Comparison of ENCODE assay signal across 25 cellular contexts in the genomic region with DNA sequence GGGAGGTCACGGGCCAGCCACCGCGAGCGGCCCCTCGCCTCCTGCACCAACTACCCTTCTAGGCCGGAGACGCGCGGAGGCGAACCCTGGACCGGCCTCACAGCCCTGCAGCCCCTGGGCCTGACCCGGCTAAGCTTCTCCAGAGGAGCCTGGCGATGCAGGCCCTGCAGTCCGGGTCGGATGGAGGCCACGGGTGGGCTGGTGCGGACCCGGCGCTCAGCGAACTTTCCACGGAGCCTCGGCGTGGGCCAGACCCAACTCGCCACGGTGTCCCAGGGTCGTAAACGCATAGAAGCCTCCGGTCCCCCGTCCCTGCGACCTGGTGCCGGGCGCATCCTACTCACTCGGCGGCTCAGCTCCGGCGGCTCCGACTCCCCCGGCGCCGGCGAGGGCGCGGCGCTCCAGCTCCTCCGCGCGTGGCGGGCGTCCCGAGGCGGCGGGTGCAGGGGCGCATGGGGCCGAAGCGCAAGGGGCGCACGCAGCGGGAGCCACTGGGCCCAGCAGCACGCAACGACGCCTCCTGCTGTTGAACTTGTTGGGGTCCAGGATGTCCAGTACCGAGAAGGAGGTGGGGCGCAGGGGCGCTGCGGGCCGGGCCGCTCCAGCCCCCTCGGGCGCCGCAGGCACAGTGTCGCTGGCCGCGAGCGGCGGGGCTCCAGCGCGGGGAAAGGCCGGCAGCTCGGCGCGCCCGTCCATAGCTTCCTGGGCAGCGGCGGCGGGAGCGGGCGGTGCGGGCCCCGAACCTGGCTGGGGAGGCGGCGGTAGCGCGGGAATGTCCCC. TPM values are rescaled to one million over a fixed set of nuclear protein-coding genes. Genes with fewer than 3 reads are reported as not detected.
DNase-seq lines count a peak whose midpoint lies in the region; TF ChIP-seq lines count a peak whose summit lies in the region.
"Had no signal": no experiment of that assay in that cellular context is flagged by ENCODE, and none has a peak within 500 bp of the region (broad histone marks: within the 10 kb centered on the region; RNA-seq: fewer than 3 reads in every experiment).

No MANE protein-coding gene starts in this region.

- no peak overlapping the region for H3K9ac ChIP-seq in HUES6 (ENCODE audit: low read length)

- H3K4me3 Mint-ChIP-seq in glutamatergic neuron (ENCODE audit: unreplicated experiment) (no peak overlapping the region), nephron progenitor cell (no peak overlapping the region)
- H3K4me3 Mint-ChIP-seq: stimulated activated naive CD8-positive, alpha-beta T cell treated with anti-CD3 and anti-CD28 coated beads, Interleukin-15, Interleukin-2, amounts not matched to agents 100 ng/mL and 50 ng/mL, for 24 hours had no signal

- TF ChIP-seq CTCF in right atrium auricular region (IDR thresholded peaks at IDR 0.05) = no peak
- TF ChIP-seq CTCF in left ventricle myocardium inferior (IDR thresholded peaks at IDR 0.05; ENCODE audit: borderline replicate concordance) = no peak
- no peak for TF ChIP-seq CTCF in glutamatergic neuron (IDR thresholded peaks at IDR 0.05; ENCODE audit: partially characterized antibody, unreplicated experiment)
- no peak for TF ChIP-seq CTCF in testis (IDR thresholded peaks at IDR 0.05)
- no peak for TF ChIP-seq CTCF in nephron progenitor cell (IDR thresholded peaks at IDR 0.05)
- TF ChIP-seq CTCF in uterus (IDR thresholded peaks at IDR 0.05) = no peak

- no peak overlapping the region for H3K27ac Mint-ChIP-seq in glutamatergic neuron (ENCODE audit: unreplicated experiment)
- no peak overlapping the region for H3K27ac Mint-ChIP-seq in nephron progenitor cell
- H3K27ac Mint-ChIP-seq: stimulated activated naive CD8-positive, alpha-beta T cell treated with anti-CD3 and anti-CD28 coated beads, Interleukin-15, Interleukin-2, amounts not matched to agents 100 ng/mL and 50 ng/mL, for 24 hours had no signal

- H3K9me3 Mint-ChIP-seq in glutamatergic neuron (ENCODE audit: unreplicated experiment) (peaks cover 6% of the 10 kb centered on the region), nephron progenitor cell (peaks cover 4% of the 10 kb centered on the region)
- H3K9me3 Mint-ChIP-seq: stimulated activated naive CD8-positive, alpha-beta T cell treated with anti-CD3 and anti-CD28 coated beads, Interleukin-15, Interleukin-2, amounts not matched to agents 100 ng/mL and 50 ng/mL, for 24 hours had no signal

- intact Hi-C loops in left ventricle myocardium inferior (cut with micrococcal nuclease) = no loop called here
- intact Hi-C loops in testis (cut with DNase I; ENCODE audit: low total_unique reads) = no loop called here
- intact Hi-C loops in uterus (cut with DNase I; ENCODE audit: low total_unique reads) = no loop called here

- H3K4me3 ChIP-seq in right atrium auricular region = no peak overlapping the region
- no peak overlapping the region for H3K4me3 ChIP-seq in left ventricle myocardium inferior
- peak overlapping the region; percentile 29; the same call in 1 of the 2 replicates for H3K4me3 ChIP-seq in HUES6 (ENCODE audit: low read depth, low read length)
- H3K4me3 ChIP-seq in testis = no peak overlapping the region
- H3K4me3 ChIP-seq in uterus = no peak overlapping the region
- H3K4me3 ChIP-seq: ascending aorta, pancreas had no signal

- no peak for TF ChIP-seq POLR2A in testis (IDR thresholded peaks at IDR 0.05)
- no peak for TF ChIP-seq POLR2A in uterus (IDR thresholded peaks at IDR 0.05)

- H3K27me3 ChIP-seq in right atrium auricular region (peaks cover 24 to 82% of the 10 kb centered on the region in 2 donors), left ventricle myocardium inferior (ENCODE audit: low read depth) (peaks cover 100% of the 10 kb centered on the region), HUES6 (ENCODE audit: control insufficient read depth, insufficient read depth, low read length) (peaks cover 100% of the 10 kb centered on the region), testis (no peaks in the 10 kb centered on the region), uterus (peaks cover 30 to 64% of the 10 kb centered on the region in 2 donors)

- H3K4me1 ChIP-seq in right atrium auricular region = peaks cover 0 to 46% of the 10 kb centered on the region in 2 donors
- H3K4me1 ChIP-seq in left ventricle myocardium inferior = peaks cover 54% of the 10 kb centered on the region
- no peaks in the 10 kb centered on the region for H3K4me1 ChIP-seq in HUES6 (ENCODE audit: control insufficient read depth, insufficient read depth, low read length)
- H3K4me1 ChIP-seq in testis = peaks cover 4% of the 10 kb centered on the region
- peaks cover 0 to 18% of the 10 kb centered on the region in 2 donors for H3K4me1 ChIP-seq in uterus

- DNase-seq in right atrium auricular region (ENCODE audit: low spot score) = peak; percentile 30
- DNase-seq in left ventricle myocardium inferior = no peak
- peak; percentile 34 for DNase-seq in glutamatergic neuron
- DNase-seq in testis = peak; percentile 12
- DNase-seq in nephron progenitor cell = no peak
- no peak for DNase-seq in RPMI8226
- DNase-seq in uterus = no peak
- DNase-seq: activated naive CD4-positive, alpha-beta T cell treated with anti-CD3 and anti-CD28 coated beads, Interleukin-2, amount 10 ng/mL, durations not matched to agents 7 days and 5 days; COR-L47; GOT3; islet precursor cell; Karpas-422; naive B cell; NCI-H1048; NCI-H82; stimulated activated CD4-positive, alpha-beta T cell treated with anti-CD3 and anti-CD28 coated beads, Interleukin-1b, Interleukin-23, amount 100 ng/mL, for 48 hours; trophoblast cell had no signal

- H3K9me3 ChIP-seq in right atrium auricular region (no peaks in the 10 kb centered on the region), left ventricle myocardium inferior (replicated peaks) (no peaks in the 10 kb centered on the region), HUES6 (ENCODE audit: control insufficient read depth, insufficient read depth, low read depth, low read length) (no peaks in the 10 kb centered on the region), testis (no peaks in the 10 kb centered on the region), uterus (no peaks in the 10 kb centered on the region)
- H3K9me3 ChIP-seq: ascending aorta, heart left ventricle, pancreas had no signal

- 0 to 2% methylated on average over 8 to 90 of the region's 93 CpGs for WGBS in testis, 2 donors

- H3K4me1 Mint-ChIP-seq in glutamatergic neuron (ENCODE audit: low read depth, unreplicated experiment) = peaks cover 6% of the 10 kb centered on the region
- H3K4me1 Mint-ChIP-seq in nephron progenitor cell = no peaks in the 10 kb centered on the region

- H3K36me3 Mint-ChIP-seq in glutamatergic neuron (ENCODE audit: unreplicated experiment) = no peaks in the 10 kb centered on the region
- no peaks in the 10 kb centered on the region for H3K36me3 Mint-ChIP-seq in nephron progenitor cell (ENCODE audit: low read depth)

- no peaks in the 10 kb centered on the region for H3K36me3 ChIP-seq in right atrium auricular region
- no peaks in the 10 kb centered on the region for H3K36me3 ChIP-seq in left ventricle myocardium inferior
- no peaks in the 10 kb centered on the region for H3K36me3 ChIP-seq in HUES6 (ENCODE audit: control insufficient read depth, insufficient read depth, low read length)
- no peaks in the 10 kb centered on the region for H3K36me3 ChIP-seq in testis (ENCODE audit: low read depth, missing control alignments)
- no peaks in the 10 kb centered on the region for H3K36me3 ChIP-seq in uterus
- H3K36me3 ChIP-seq: ascending aorta, heart left ventricle, pancreas had no signal

- H3K27me3 Mint-ChIP-seq in glutamatergic neuron (ENCODE audit: unreplicated experiment) (peaks cover 22% of the 10 kb centered on the region), nephron progenitor cell (ENCODE audit: low read depth, poor library complexity) (peaks cover 90% of the 10 kb centered on the region)

- H3K27ac ChIP-seq in right atrium auricular region (no peak overlapping the region), left ventricle myocardium inferior (replicated peaks) (no peak overlapping the region), HUES6 (ENCODE audit: low read depth, low read length) (no peak overlapping the region), testis (no peak overlapping the region), uterus (no peak overlapping the region)
- H3K27ac ChIP-seq: ascending aorta, heart left ventricle, pancreas had no signal

RNA-seq across cellular contexts. Expression of a gene that starts 0.4 kb away (rescaled TPM):
- total RNA-seq in right atrium auricular region (not detected), left ventricle myocardium inferior (not detected), glutamatergic neuron (ENCODE audit: unreplicated experiment) (not detected), testis (1 to 10 TPM in 1 of 2 donors, under 1 TPM in 1; 0.47 to 1.5 TPM), uterus (not detected)
- polyA plus RNA-seq in testis (ENCODE audit: insufficient read depth, low read depth, low replicate concordance) = 0.70 TPM
- total RNA-seq: ascending aorta, cerebellum, heart left ventricle, HT1080, pancreas, SK-MEL-5 had no signal
- polyA plus RNA-seq: heart left ventricle, pancreas had no signal

RNA-seq across cellular contexts. Expression of a gene that starts 58.8 kb away (rescaled TPM):
- total RNA-seq in right atrium auricular region (1 to 10 TPM; 4.4 to 7.5 TPM), left ventricle myocardium inferior (5.9 TPM), glutamatergic neuron (ENCODE audit: unreplicated experiment) (33.9 TPM), testis (10 to 100 TPM; 71.5 to 94.6 TPM), uterus (10 to 100 TPM; 13.1 to 37.2 (median 19.3) TPM)
- polyA plus RNA-seq in testis (ENCODE audit: insufficient read depth, low read depth, low replicate concordance) = 35.8 TPM

Comparison
In these comparisons a context has a peak if more than half of its experiments do, and no peak if none do; other contexts are left out.
1. DNase-seq: peak in right atrium auricular region (single experiment), glutamatergic neuron (single experiment) and testis (single experiment); none in left ventricle myocardium inferior (single experiment), nephron progenitor cell (single experiment), RPMI8226 (single experiment) and uterus (0 of 2).